Comparison of ENCODE assay signal across 8 cellular contexts in the genomic region with DNA sequence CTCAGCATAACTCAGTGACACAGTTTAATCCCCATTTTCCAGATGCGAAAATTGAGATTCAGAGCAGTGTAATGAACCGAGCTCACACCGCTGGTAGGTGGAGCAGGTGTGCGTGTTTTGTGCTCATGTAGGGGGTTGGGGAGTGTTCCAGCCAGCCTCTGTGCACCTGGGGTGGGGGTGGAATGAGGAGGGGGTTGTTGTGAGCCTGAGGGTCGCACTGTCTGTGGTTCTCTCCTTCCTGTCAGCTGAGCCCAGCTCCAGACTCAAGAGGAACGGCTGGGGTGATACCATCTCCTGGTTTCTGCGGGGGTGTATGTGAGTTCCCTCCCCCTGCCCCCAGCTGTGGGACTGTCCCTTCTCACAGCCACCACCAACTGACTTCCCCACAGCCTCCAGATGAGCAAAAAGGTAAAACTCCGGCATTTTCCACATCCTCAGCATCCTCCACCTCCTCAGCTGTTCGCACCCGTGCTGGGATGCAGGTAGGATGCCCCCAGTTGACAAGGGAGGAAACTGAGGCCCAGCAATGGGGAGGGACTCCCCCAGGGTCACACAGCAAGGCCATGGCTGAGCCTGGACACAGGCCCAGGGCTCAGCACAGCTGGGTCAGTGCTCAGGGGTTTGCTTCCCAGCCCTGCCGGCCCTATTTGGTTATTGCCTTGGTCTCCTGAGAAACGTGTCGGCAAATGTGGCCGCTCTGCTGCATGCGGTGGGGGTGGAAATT.
DNase-seq lines count a peak whose midpoint lies in the region; ATAC-seq and TF ChIP-seq lines count a peak whose summit lies in the region.

No MANE protein-coding gene starts in this region.

- DNase-seq in CMK (ENCODE audit: low read depth) (peak; percentile 94), erythroblast (lab: John Stamatoyannopoulos, UW) (peak; percentile 76 to 84), ACHN (no peak), middle frontal gyrus (ENCODE audit: extremely low spot score, low spot score) (no peak)
- peak; percentile 71 for DNase-seq in activated CD4-positive, CD25-positive, alpha-beta regulatory T cell treated with anti-CD3 and anti-CD28 coated beads, Interleukin-2, amount 50 U/mL, for 72 hours
- peak; percentile 56 to 60 for DNase-seq in stimulated activated CD4-positive, alpha-beta T cell treated with anti-CD3 and anti-CD28 coated beads, Interleukin-4, amount 100 ng/mL, for 48 hours (ENCODE audit: low read depth in 2 of 2)

- TF ChIP-seq POLR2A in erythroblast (IDR thresholded peaks at IDR 0.05; ENCODE audit: low read length), result no peak

- in situ Hi-C loops in ACHN (cut with HindIII; ENCODE audit: low pct_ligation_motif_present, low pct_unique_long_range_greater_than_20kb, low sequenced_read_pairs), result no loop called here

- ATAC-seq in HG02870 (IDR thresholded peaks at IDR 0.05; ENCODE audit: unreplicated experiment) (peak; percentile 34), HG03457 (IDR thresholded peaks at IDR 0.05; ENCODE audit: unreplicated experiment) (no peak)

Comparison
In these comparisons a context has a peak if more than half of its experiments do, and no peak if none do; other contexts are left out.
1. DNase-seq: peak in CMK (single experiment), activated CD4-positive, CD25-positive, alpha-beta regulatory T cell treated with anti-CD3 and anti-CD28 coated beads, Interleukin-2, amount 50 U/mL, for 72 hours (single experiment), erythroblast (2 of 2) and stimulated activated CD4-positive, alpha-beta T cell treated with anti-CD3 and anti-CD28 coated beads, Interleukin-4, amount 100 ng/mL, for 48 hours (2 of 2); none in ACHN (single experiment) and middle frontal gyrus (single experiment).